ENCODE assay signal across 1 cellular context in genomic region chr7:140049339-140050024, GRCh38.
TF ChIP-seq lines count a peak whose summit lies in the region.

No MANE protein-coding gene starts in this region.

TF ChIP-seq in HepG2, 621 proteins besides CTCF, POLR2A, EP300 and RAD21 (continued from another document and continues in another):
- TF ChIP-seq, protein P1, sequence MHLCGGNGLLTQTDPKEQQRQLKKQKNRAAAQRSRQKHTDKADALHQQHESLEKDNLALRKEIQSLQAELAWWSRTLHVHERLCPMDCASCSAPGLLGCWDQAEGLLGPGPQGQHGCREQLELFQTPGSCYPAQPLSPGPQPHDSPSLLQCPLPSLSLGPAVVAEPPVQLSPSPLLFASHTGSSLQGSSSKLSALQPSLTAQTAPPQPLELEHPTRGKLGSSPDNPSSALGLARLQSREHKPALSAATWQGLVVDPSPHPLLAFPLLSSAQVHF (CRISPR knock-in tag; IDR thresholded peaks at IDR 0.05) = no peak
- TF ChIP-seq ZNF704 (CRISPR knock-in tag; IDR thresholded peaks at IDR 0.05; ENCODE audit: borderline replicate concordance) = no peak; the same call in 1 of the 2 replicates
- TF ChIP-seq STAG1 (CRISPR knock-in tag; IDR thresholded peaks at IDR 0.05) = peak; percentile 28; the same call in 1 of the 2 replicates
- no peak for TF ChIP-seq EZH2 (conservative IDR thresholded peaks at IDR 0.05; ENCODE audit: low read depth, low read length)
- TF ChIP-seq NR3C1 (CRISPR knock-in tag; IDR thresholded peaks at IDR 0.05) = no peak
- no peak for TF ChIP-seq ZNF879 (CRISPR knock-in tag; IDR thresholded peaks at IDR 0.05)
- no peak for TF ChIP-seq ZNF558 (CRISPR knock-in tag; IDR thresholded peaks at IDR 0.05; ENCODE audit: borderline replicate concordance)
- TF ChIP-seq, protein P2, sequence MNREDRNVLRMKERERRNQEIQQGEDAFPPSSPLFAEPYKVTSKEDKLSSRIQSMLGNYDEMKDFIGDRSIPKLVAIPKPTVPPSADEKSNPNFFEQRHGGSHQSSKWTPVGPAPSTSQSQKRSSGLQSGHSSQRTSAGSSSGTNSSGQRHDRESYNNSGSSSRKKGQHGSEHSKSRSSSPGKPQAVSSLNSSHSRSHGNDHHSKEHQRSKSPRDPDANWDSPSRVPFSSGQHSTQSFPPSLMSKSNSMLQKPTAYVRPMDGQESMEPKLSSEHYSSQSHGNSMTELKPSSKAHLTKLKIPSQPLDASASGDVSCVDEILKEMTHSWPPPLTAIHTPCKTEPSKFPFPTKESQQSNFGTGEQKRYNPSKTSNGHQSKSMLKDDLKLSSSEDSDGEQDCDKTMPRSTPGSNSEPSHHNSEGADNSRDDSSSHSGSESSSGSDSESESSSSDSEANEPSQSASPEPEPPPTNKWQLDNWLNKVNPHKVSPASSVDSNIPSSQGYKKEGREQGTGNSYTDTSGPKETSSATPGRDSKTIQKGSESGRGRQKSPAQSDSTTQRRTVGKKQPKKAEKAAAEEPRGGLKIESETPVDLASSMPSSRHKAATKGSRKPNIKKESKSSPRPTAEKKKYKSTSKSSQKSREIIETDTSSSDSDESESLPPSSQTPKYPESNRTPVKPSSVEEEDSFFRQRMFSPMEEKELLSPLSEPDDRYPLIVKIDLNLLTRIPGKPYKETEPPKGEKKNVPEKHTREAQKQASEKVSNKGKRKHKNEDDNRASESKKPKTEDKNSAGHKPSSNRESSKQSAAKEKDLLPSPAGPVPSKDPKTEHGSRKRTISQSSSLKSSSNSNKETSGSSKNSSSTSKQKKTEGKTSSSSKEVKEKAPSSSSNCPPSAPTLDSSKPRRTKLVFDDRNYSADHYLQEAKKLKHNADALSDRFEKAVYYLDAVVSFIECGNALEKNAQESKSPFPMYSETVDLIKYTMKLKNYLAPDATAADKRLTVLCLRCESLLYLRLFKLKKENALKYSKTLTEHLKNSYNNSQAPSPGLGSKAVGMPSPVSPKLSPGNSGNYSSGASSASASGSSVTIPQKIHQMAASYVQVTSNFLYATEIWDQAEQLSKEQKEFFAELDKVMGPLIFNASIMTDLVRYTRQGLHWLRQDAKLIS (CRISPR knock-in tag; IDR thresholded peaks at IDR 0.05) = no peak
- peak; percentile 82; the same call in 1 of the 2 replicates for TF ChIP-seq ZBTB39 (CRISPR knock-in tag; IDR thresholded peaks at IDR 0.05)
- TF ChIP-seq HNF4A (CRISPR knock-in tag; IDR thresholded peaks at IDR 0.05) = peak; percentile 99
- TF ChIP-seq MIXL1 (CRISPR knock-in tag; IDR thresholded peaks at IDR 0.05) = peak; percentile 100
- TF ChIP-seq ZNF83 (CRISPR knock-in tag; IDR thresholded peaks at IDR 0.05; ENCODE audit: borderline replicate concordance) = peak; percentile 41; the same call in 1 of the 2 replicates
- no peak for TF ChIP-seq HNRNPLL (IDR thresholded peaks at IDR 0.05; ENCODE audit: low read depth, low read length, poor library complexity, severe bottlenecking)
- peak; percentile 97 for TF ChIP-seq GATAD2A (CRISPR knock-in tag; IDR thresholded peaks at IDR 0.05)
- peak; percentile 47; the same call in 1 of the 2 replicates for TF ChIP-seq ZNF333 (CRISPR knock-in tag; IDR thresholded peaks at IDR 0.05; ENCODE audit: borderline replicate concordance)
- no peak for TF ChIP-seq TEAD2 (CRISPR knock-in tag; IDR thresholded peaks at IDR 0.05)
- no peak; the same call in 1 of the 2 replicates for TF ChIP-seq ARID2 (CRISPR knock-in tag; IDR thresholded peaks at IDR 0.05; ENCODE audit: borderline replicate concordance)
- TF ChIP-seq ZBTB25 (CRISPR knock-in tag; IDR thresholded peaks at IDR 0.05) = peak; percentile 35; the same call in 1 of the 2 replicates
- TF ChIP-seq KLF11 (CRISPR knock-in tag; IDR thresholded peaks at IDR 0.05) = peak; percentile 40; the same call in 1 of the 2 replicates
- no peak for TF ChIP-seq ZNF776 (CRISPR knock-in tag; IDR thresholded peaks at IDR 0.05)
- no peak for TF ChIP-seq JUND (CRISPR knock-in tag; IDR thresholded peaks at IDR 0.05)
- TF ChIP-seq TRIM24 (CRISPR knock-in tag; IDR thresholded peaks at IDR 0.05) = peak; percentile 70; the same call in 1 of the 2 replicates
- no peak for TF ChIP-seq JARID2 (CRISPR knock-in tag; IDR thresholded peaks at IDR 0.05; ENCODE audit: insufficient replicate concordance)
- peak; percentile 87 for TF ChIP-seq SKIL (CRISPR knock-in tag; IDR thresholded peaks at IDR 0.05; ENCODE audit: borderline replicate concordance)
- TF ChIP-seq JUN (CRISPR knock-in tag; IDR thresholded peaks at IDR 0.05) = peak; percentile 64; the same call in 1 of the 2 replicates
- no peak for TF ChIP-seq ZNF562 (CRISPR knock-in tag; IDR thresholded peaks at IDR 0.05; ENCODE audit: borderline replicate concordance)
- no peak for TF ChIP-seq CHCHD3 (CRISPR knock-in tag; IDR thresholded peaks at IDR 0.05)
- TF ChIP-seq ZSCAN30 (CRISPR knock-in tag; IDR thresholded peaks at IDR 0.05) = 0 out of 2 replicates have a peak, but pooled peaks have one; percentile 63
- no peak for TF ChIP-seq CBX1 (IDR thresholded peaks at IDR 0.05; ENCODE audit: low read depth)
- peak; percentile 98 for TF ChIP-seq RXRA (CRISPR knock-in tag; IDR thresholded peaks at IDR 0.05)
- TF ChIP-seq MED8 (CRISPR knock-in tag; IDR thresholded peaks at IDR 0.05; ENCODE audit: insufficient replicate concordance) = no peak
- TF ChIP-seq, protein P3, sequence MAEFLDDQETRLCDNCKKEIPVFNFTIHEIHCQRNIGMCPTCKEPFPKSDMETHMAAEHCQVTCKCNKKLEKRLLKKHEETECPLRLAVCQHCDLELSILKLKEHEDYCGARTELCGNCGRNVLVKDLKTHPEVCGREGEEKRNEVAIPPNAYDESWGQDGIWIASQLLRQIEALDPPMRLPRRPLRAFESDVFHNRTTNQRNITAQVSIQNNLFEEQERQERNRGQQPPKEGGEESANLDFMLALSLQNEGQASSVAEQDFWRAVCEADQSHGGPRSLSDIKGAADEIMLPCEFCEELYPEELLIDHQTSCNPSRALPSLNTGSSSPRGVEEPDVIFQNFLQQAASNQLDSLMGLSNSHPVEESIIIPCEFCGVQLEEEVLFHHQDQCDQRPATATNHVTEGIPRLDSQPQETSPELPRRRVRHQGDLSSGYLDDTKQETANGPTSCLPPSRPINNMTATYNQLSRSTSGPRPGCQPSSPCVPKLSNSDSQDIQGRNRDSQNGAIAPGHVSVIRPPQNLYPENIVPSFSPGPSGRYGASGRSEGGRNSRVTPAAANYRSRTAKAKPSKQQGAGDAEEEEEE (CRISPR knock-in tag; IDR thresholded peaks at IDR 0.05; ENCODE audit: borderline replicate concordance) = no peak
- TF ChIP-seq, protein P4, sequence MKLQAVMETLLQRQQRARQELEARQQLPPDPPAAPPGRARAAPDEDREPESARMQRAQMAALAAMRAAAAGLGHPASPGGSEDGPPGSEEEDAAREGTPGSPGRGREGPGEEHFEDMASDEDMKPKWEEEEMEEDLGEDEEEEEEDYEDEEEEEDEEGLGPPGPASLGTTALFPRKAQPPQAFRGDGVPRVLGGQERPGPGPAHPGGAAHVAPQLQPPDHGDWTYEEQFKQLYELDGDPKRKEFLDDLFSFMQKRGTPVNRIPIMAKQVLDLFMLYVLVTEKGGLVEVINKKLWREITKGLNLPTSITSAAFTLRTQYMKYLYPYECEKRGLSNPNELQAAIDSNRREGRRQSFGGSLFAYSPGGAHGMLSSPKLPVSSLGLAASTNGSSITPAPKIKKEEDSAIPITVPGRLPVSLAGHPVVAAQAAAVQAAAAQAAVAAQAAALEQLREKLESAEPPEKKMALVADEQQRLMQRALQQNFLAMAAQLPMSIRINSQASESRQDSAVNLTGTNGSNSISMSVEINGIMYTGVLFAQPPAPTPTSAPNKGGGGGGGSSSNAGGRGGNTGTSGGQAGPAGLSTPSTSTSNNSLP (IDR thresholded peaks at IDR 0.05; ENCODE audit: low read depth, low read length) = peak; percentile 78; the same call in 1 of the 2 replicates
- peak; percentile 70; the same call in 1 of the 2 replicates for TF ChIP-seq ZBTB3 (CRISPR knock-in tag; IDR thresholded peaks at IDR 0.05; ENCODE audit: borderline replicate concordance, low read depth)
- TF ChIP-seq NONO (IDR thresholded peaks at IDR 0.05) = no peak
- TF ChIP-seq NONO (CRISPR knock-in tag; conservative IDR thresholded peaks at IDR 0.05) = peak; percentile 84
- peak; percentile 97 for TF ChIP-seq NCOA1 (CRISPR knock-in tag; IDR thresholded peaks at IDR 0.05)
- TF ChIP-seq ZNF501 (CRISPR knock-in tag; IDR thresholded peaks at IDR 0.05) = peak; percentile 80
- TF ChIP-seq FOXP1 (IDR thresholded peaks at IDR 0.05) = 0 out of 2 replicates have a peak, but pooled peaks have one; percentile 41
- TF ChIP-seq FOXP1 (CRISPR knock-in tag; IDR thresholded peaks at IDR 0.05) = peak; percentile 94
- peak; percentile 57; the same call in 1 of the 2 replicates for TF ChIP-seq ARNT2 (CRISPR knock-in tag; IDR thresholded peaks at IDR 0.05; ENCODE audit: low read depth)
- 0 out of 2 replicates have a peak, but pooled peaks have one; percentile 36 for TF ChIP-seq CCDC6 (CRISPR knock-in tag; IDR thresholded peaks at IDR 0.05)
- peak; percentile 79; the same call in 1 of the 2 replicates for TF ChIP-seq ZSCAN22 (CRISPR knock-in tag; IDR thresholded peaks at IDR 0.05)
- TF ChIP-seq CREM (IDR thresholded peaks at IDR 0.05) = peak; percentile 93
- TF ChIP-seq CREM (CRISPR knock-in tag; IDR thresholded peaks at IDR 0.05) = no peak
- TF ChIP-seq NCOA5 (CRISPR knock-in tag; IDR thresholded peaks at IDR 0.05) = no peak
- TF ChIP-seq ZFP91 (CRISPR knock-in tag; IDR thresholded peaks at IDR 0.05; ENCODE audit: borderline replicate concordance) = peak; percentile 77; the same call in 1 of the 2 replicates
- TF ChIP-seq ZNF816 (CRISPR knock-in tag; IDR thresholded peaks at IDR 0.05; ENCODE audit: borderline replicate concordance) = no peak
- TF ChIP-seq FOXP4 (CRISPR knock-in tag; IDR thresholded peaks at IDR 0.05) = peak; percentile 92
